25 cellular contexts compared by ENCODE assay signal in the genomic region with DNA sequence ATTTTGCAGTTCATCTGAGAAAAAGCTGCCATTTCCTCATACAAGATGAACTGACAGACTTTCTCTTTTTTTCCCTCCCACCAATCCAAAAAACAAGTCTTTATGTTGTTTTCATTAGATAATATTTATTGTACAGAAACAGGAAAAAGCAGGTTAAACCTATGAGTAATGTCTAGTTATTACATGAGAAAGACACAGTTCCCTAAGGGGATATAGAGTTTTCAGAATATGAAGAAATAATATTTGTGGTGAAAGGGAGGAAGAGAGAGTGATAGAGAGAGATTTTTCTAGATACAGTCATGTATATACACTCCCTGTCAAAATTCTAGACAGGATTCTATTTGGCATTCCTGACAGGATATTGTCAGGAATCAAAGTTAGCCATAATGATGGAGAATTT.
DNase-seq lines count a peak whose midpoint lies in the region; ATAC-seq, FAIRE-seq and TF ChIP-seq lines count a peak whose summit lies in the region.
"Had no signal": no experiment of that assay in that cellular context is flagged by ENCODE, and none has a peak within 500 bp of the region (broad histone marks: within the 10 kb centered on the region; RNA-seq: fewer than 3 reads in every experiment).

No MANE protein-coding gene starts in this region.

- no TSS peak for BruUV-seq in OCI-LY7 (replicated peaks; lab: Mats Ljungman, UMichigan)

- H3K9ac ChIP-seq in neural progenitor cell: no peak overlapping the region

- intact Hi-C loops in activated CD4-positive, alpha-beta T cell treated with anti-CD3 and anti-CD28 coated beads, Interleukin-2, amount 10 ng/mL, durations not matched to agents 24 days and 14 days (cut with micrococcal nuclease): no loop called here
- intact Hi-C loops in OCI-LY7 (cut with micrococcal nuclease; ENCODE audit: unreplicated experiment): no loop called here

- H3K9me2 ChIP-seq in OCI-LY7 (ENCODE audit: insufficient read depth, low read length): no peaks in the 10 kb centered on the region

- no peaks in the 10 kb centered on the region for H3K27me3 ChIP-seq in bronchial epithelial cell (ENCODE audit: control insufficient read depth, insufficient read depth, low read length)
- H3K27me3 ChIP-seq in neural progenitor cell: no peaks in the 10 kb centered on the region
- H3K27me3 ChIP-seq: BE2C, Peyer's patch, SJSA1 had no signal

- no peak for ATAC-seq in HG02870 (IDR thresholded peaks at IDR 0.05; ENCODE audit: unreplicated experiment)
- ATAC-seq: HepG2, K562, Right ventricle myocardium inferior had no signal

- H3K36me3 ChIP-seq in bronchial epithelial cell (ENCODE audit: control insufficient read depth, insufficient read depth, low read length) (no peaks in the 10 kb centered on the region), OCI-LY7 (ENCODE audit: insufficient read depth, low read length) (no peaks in the 10 kb centered on the region), neural progenitor cell (no peaks in the 10 kb centered on the region)
- H3K36me3 ChIP-seq: BE2C, Peyer's patch, SJSA1 had no signal

- H3K9me3 ChIP-seq in OCI-LY7 (ENCODE audit: low read length) (no peaks in the 10 kb centered on the region), neural progenitor cell (ENCODE audit: low read depth) (no peaks in the 10 kb centered on the region)
- H3K9me3 ChIP-seq: BE2C, Peyer's patch had no signal

- no peak for FAIRE-seq in bronchial epithelial cell (lab: Jason Lieb, UNC)
- FAIRE-seq: D721Med, H1, HepG2, K562 had no signal

- POLR2A ChIA-PET in RWPE1 (lab: Yijun Ruan, JAX; ENCODE audit: low non-redundant PET): no interaction called here
- POLR2A ChIA-PET in OCI-LY7 (lab: Charles Lee): no interaction called here

- no peaks in the 10 kb centered on the region for H3K9me3 Mint-ChIP-seq in activated CD4-positive, alpha-beta T cell treated with anti-CD3 and anti-CD28 coated beads, Interleukin-2, amount 10 ng/mL, durations not matched to agents 24 days and 14 days
- peaks cover 12% of the 10 kb centered on the region for H3K9me3 Mint-ChIP-seq in neural progenitor cell

- no peaks in the 10 kb centered on the region for H3K4me1 Mint-ChIP-seq in activated CD4-positive, alpha-beta T cell treated with anti-CD3 and anti-CD28 coated beads, Interleukin-2, amount 10 ng/mL, durations not matched to agents 24 days and 14 days
- no peaks in the 10 kb centered on the region for H3K4me1 Mint-ChIP-seq in neural progenitor cell

- no peak for TF ChIP-seq CTCF in RWPE1 (conservative IDR thresholded peaks at IDR 0.05; ENCODE audit: low read depth)
- TF ChIP-seq CTCF in bronchial epithelial cell (IDR thresholded peaks at IDR 0.05; ENCODE audit: insufficient read depth, low read length, severe bottlenecking): no peak
- TF ChIP-seq CTCF in fibroblast of pulmonary artery (IDR thresholded peaks at IDR 0.05; ENCODE audit: low read length, missing control alignments): no peak
- TF ChIP-seq CTCF in OCI-LY7 (conservative IDR thresholded peaks at IDR 0.05; ENCODE audit: low read length): no peak
- TF ChIP-seq CTCF in neural progenitor cell (IDR thresholded peaks at IDR 0.05): no peak

- no peaks in the 10 kb centered on the region for H3K4me1 ChIP-seq in OCI-LY7 (ENCODE audit: insufficient read depth, low read length, poor library complexity, severe bottlenecking)
- no peaks in the 10 kb centered on the region for H3K4me1 ChIP-seq in neural progenitor cell
- H3K4me1 ChIP-seq: BE2C, Peyer's patch, SJSA1 had no signal

- H3K4me3 Mint-ChIP-seq in activated CD4-positive, alpha-beta T cell treated with anti-CD3 and anti-CD28 coated beads, Interleukin-2, amount 10 ng/mL, durations not matched to agents 24 days and 14 days: no peak overlapping the region
- no peak overlapping the region for H3K4me3 Mint-ChIP-seq in neural progenitor cell

- H4K20me1 ChIP-seq in OCI-LY7 (ENCODE audit: insufficient read depth, low read length) (no peaks in the 10 kb centered on the region), neural progenitor cell (ENCODE audit: low read depth) (no peaks in the 10 kb centered on the region)

- H2AFZ ChIP-seq in OCI-LY7 (ENCODE audit: low read length) (no peak overlapping the region), neural progenitor cell (replicated peaks) (no peak overlapping the region)

- no peaks in the 10 kb centered on the region for H3K36me3 Mint-ChIP-seq in activated CD4-positive, alpha-beta T cell treated with anti-CD3 and anti-CD28 coated beads, Interleukin-2, amount 10 ng/mL, durations not matched to agents 24 days and 14 days (ENCODE audit: low read depth)
- peaks cover 2% of the 10 kb centered on the region for H3K36me3 Mint-ChIP-seq in neural progenitor cell

- H3K4me3 ChIP-seq in bronchial epithelial cell (ENCODE audit: low read depth, low read length) (no peak overlapping the region), fibroblast of pulmonary artery (replicated peaks; ENCODE audit: low read depth, low read length) (no peak overlapping the region), OCI-LY7 (ENCODE audit: low read depth, low read length, poor library complexity, severe bottlenecking) (no peak overlapping the region), neural progenitor cell (no peak overlapping the region)
- H3K4me3 ChIP-seq: K562, Peyer's patch, SJSA1 had no signal

- H3K27me3 Mint-ChIP-seq in activated CD4-positive, alpha-beta T cell treated with anti-CD3 and anti-CD28 coated beads, Interleukin-2, amount 10 ng/mL, durations not matched to agents 24 days and 14 days: no peaks in the 10 kb centered on the region
- H3K27me3 Mint-ChIP-seq in neural progenitor cell (ENCODE audit: insufficient read depth, low read depth): peaks cover 2% of the 10 kb centered on the region

- H3K79me2 ChIP-seq in OCI-LY7 (ENCODE audit: insufficient read depth, low read depth, low read length): no peaks in the 10 kb centered on the region
- no peaks in the 10 kb centered on the region for H3K79me2 ChIP-seq in neural progenitor cell (ENCODE audit: low read depth)

- H3K27ac ChIP-seq in RWPE1 (no peak overlapping the region), OCI-LY7 (ENCODE audit: low read depth, low read length, poor library complexity, severe bottlenecking) (no peak overlapping the region), neural progenitor cell (no peak overlapping the region)
- H3K27ac ChIP-seq: Peyer's patch, SJSA1 had no signal

- peak; percentile 12 for DNase-seq in RWPE1 (ENCODE audit: low spot score)
- DNase-seq in bronchial epithelial cell (ENCODE audit: low read depth): peak; percentile 88
- DNase-seq in fibroblast of pulmonary artery (ENCODE audit: low read depth): peak; percentile 17
- no peak for DNase-seq in activated CD4-positive, alpha-beta T cell treated with anti-CD3 and anti-CD28 coated beads, Interleukin-2, amount 10 ng/mL, durations not matched to agents 24 days and 14 days
- no peak for DNase-seq in OCI-LY7 (ENCODE audit: low spot score)
- DNase-seq in neural progenitor cell (ENCODE audit: low spot score): no peak
- DNase-seq: BE2C, DMS53, GDM1, MM.1S, NCI-H1048, NCI-H1436, NCI-H187 treated with DMSO at 0.1 percent for 48 hours, NCI-H2107, NCI-H2227 treated with DMSO at 0.1 percent for 48 hours, NCI-H510A treated with DMSO at 0.1 percent for 48 hours, NCI-H748 treated with DMSO at 0.1 percent for 48 hours, Peyer's patch had no signal

- CTCF ChIA-PET in RWPE1 (lab: Yijun Ruan, JAX) (interaction anchor here (0.7 to 1.3 kb wide), 2 partner anchors 65 to 144 kb away, joined by 3 to 4 read pairs; no protein-coding TSS in a partner anchor), OCI-LY7 (lab: Charles Lee; ENCODE audit: unreplicated experiment) (no interaction called here)

- no peaks in the 10 kb centered on the region for H3F3A ChIP-seq in neural progenitor cell (ENCODE audit: low read depth)

- no peak overlapping the region for H3K27ac Mint-ChIP-seq in activated CD4-positive, alpha-beta T cell treated with anti-CD3 and anti-CD28 coated beads, Interleukin-2, amount 10 ng/mL, durations not matched to agents 24 days and 14 days
- no peak overlapping the region for H3K27ac Mint-ChIP-seq in neural progenitor cell

- H3K4me2 ChIP-seq in OCI-LY7 (ENCODE audit: low read length) (no peak overlapping the region), neural progenitor cell (no peak overlapping the region)

Comparison
In these comparisons a context has a peak if more than half of its experiments do, and no peak if none do; other contexts are left out.
1. DNase-seq: peak in RWPE1 (single experiment), bronchial epithelial cell (single experiment) and fibroblast of pulmonary artery (single experiment); none in activated CD4-positive, alpha-beta T cell treated with anti-CD3 and anti-CD28 coated beads, Interleukin-2, amount 10 ng/mL, durations not matched to agents 24 days and 14 days (single experiment), OCI-LY7 (single experiment) and neural progenitor cell (single experiment).